ENCODE assay signal across 20 cellular contexts in the genomic region with DNA sequence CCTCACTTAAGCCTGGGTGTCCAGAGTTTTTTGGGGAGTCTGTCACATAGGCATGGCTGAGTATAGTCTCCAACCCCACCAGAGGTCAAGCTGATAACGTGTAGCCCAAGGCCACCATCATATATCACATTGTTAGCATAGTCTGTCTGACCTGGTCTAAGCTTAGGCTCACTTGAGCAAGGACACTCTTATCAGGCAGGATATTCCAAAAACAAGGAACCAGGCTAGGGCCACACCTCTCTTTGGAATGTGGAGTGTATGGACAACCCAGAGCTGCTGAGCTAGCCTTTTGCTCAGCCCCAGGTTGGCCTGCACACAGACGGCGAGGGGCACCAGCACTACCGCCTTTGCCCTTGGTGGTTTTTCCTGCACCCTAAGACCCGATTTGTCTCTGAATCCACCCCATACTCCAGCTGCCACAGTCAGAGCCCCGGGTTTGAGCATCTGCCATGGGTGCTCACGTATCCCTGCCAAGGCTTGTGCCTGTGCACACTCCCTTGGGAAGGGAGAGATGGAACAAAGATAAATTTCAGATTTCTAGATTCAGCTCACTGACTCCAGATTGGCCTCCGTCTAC. TPM values are rescaled to one million over a fixed set of nuclear protein-coding genes. Genes with fewer than 3 reads are reported as not detected.
DNase-seq lines count a peak whose midpoint lies in the region; ATAC-seq and TF ChIP-seq lines count a peak whose summit lies in the region.
"Had no signal": no experiment of that assay in that cellular context is flagged by ENCODE, and none has a peak within 500 bp of the region (broad histone marks: within the 10 kb centered on the region; RNA-seq: fewer than 3 reads in every experiment).

No MANE protein-coding gene starts in this region.

- peaks cover 52% of the 10 kb centered on the region for H3K79me2 ChIP-seq in hepatocyte

- no peak for TF ChIP-seq CTCF in RWPE2 (IDR thresholded peaks at IDR 0.05; ENCODE audit: poor library complexity, severe bottlenecking)
- TF ChIP-seq CTCF in hepatocyte (IDR thresholded peaks at IDR 0.05; ENCODE audit: poor library complexity), result no peak

- no peaks in the 10 kb centered on the region for H3K9me3 Mint-ChIP-seq in stimulated activated effector memory CD8-positive, alpha-beta T cell treated with anti-CD3 and anti-CD28 coated beads, Interleukin-12 subunit alpha, Interleukin-12 subunit beta, amount 100 ng/mL, for 72 hours
- H3K9me3 Mint-ChIP-seq: activated CD4-positive, alpha-beta T cell treated with anti-CD3 and anti-CD28 coated beads, Interleukin-2, amount 10 ng/mL, durations not matched to agents 7 days and 5 days; naive thymus-derived CD4-positive, alpha-beta T cell; stimulated activated naive B cell treated with anti-CD40 and anti-IgM and Interleukin-4, amounts not matched to agents 10 μg/mL and 1 μg/mL and 100 μg/mL, for 72 hours had no signal

- H3K27ac Mint-ChIP-seq in stimulated activated effector memory CD8-positive, alpha-beta T cell treated with anti-CD3 and anti-CD28 coated beads, Interleukin-12 subunit alpha, Interleukin-12 subunit beta, amount 100 ng/mL, for 72 hours, result peak overlapping the region; percentile 86
- H3K27ac Mint-ChIP-seq: activated CD4-positive, alpha-beta T cell treated with anti-CD3 and anti-CD28 coated beads, Interleukin-2, amount 10 ng/mL, durations not matched to agents 7 days and 5 days; stimulated activated naive B cell treated with anti-CD40 and anti-IgM and Interleukin-4, amounts not matched to agents 10 μg/mL and 1 μg/mL and 100 μg/mL, for 72 hours had no signal

- H3K4me2 ChIP-seq in hepatocyte, result no peak overlapping the region

- 80% methylated on average over 8 of the region's 8 CpGs for WGBS in hepatocyte (ENCODE audit: low lambda C conversion rate, missing lambda C conversion rate)

- no peaks in the 10 kb centered on the region for H3K9me2 ChIP-seq in hepatocyte (replicated peaks; ENCODE audit: insufficient read depth)

- no peak overlapping the region for H2AFZ ChIP-seq in hepatocyte

- H3K4me3 Mint-ChIP-seq in stimulated activated effector memory CD8-positive, alpha-beta T cell treated with anti-CD3 and anti-CD28 coated beads, Interleukin-12 subunit alpha, Interleukin-12 subunit beta, amount 100 ng/mL, for 72 hours, result no peak overlapping the region
- H3K4me3 Mint-ChIP-seq: activated CD4-positive, alpha-beta T cell treated with anti-CD3 and anti-CD28 coated beads, Interleukin-2, amount 10 ng/mL, durations not matched to agents 7 days and 5 days; stimulated activated naive B cell treated with anti-CD40 and anti-IgM and Interleukin-4, amounts not matched to agents 10 μg/mL and 1 μg/mL and 100 μg/mL, for 72 hours had no signal

- H3K4me1 ChIP-seq in RWPE2 (ENCODE audit: insufficient read depth, poor library complexity, severe bottlenecking), result no peaks in the 10 kb centered on the region
- H3K4me1 ChIP-seq in hepatocyte (ENCODE audit: insufficient read depth), result peaks cover 25% of the 10 kb centered on the region

- no peaks in the 10 kb centered on the region for H4K20me1 ChIP-seq in hepatocyte (ENCODE audit: insufficient read depth, poor library complexity, severe bottlenecking)

- H3K4me3 ChIP-seq in RWPE2 (ENCODE audit: severe bottlenecking), result no peak overlapping the region
- H3K4me3 ChIP-seq in hepatocyte, result no peak overlapping the region
- H3K4me3 ChIP-seq: breast epithelium, pancreas, thyroid gland had no signal

- ATAC-seq in RWPE2 (ENCODE audit: low read depth), result peak; percentile 61; the same call in 2 of the 3 replicates
- no peak for ATAC-seq in stimulated activated effector memory CD8-positive, alpha-beta T cell treated with anti-CD3 and anti-CD28 coated beads, Interleukin-12 subunit alpha, Interleukin-12 subunit beta, amount 100 ng/mL, for 72 hours
- no peak for ATAC-seq in GM19023 (IDR thresholded peaks at IDR 0.05; ENCODE audit: unreplicated experiment)
- ATAC-seq in GM21447 (IDR thresholded peaks at IDR 0.05; ENCODE audit: unreplicated experiment), result no peak
- ATAC-seq: naive thymus-derived CD4-positive, alpha-beta T cell; pancreas; Right ventricle myocardium inferior; stimulated activated naive B cell treated with anti-CD40 and anti-IgM and Interleukin-4, amounts not matched to agents 10 μg/mL and 1 μg/mL and 100 μg/mL, for 72 hours had no signal

- H3K36me3 Mint-ChIP-seq in stimulated activated effector memory CD8-positive, alpha-beta T cell treated with anti-CD3 and anti-CD28 coated beads, Interleukin-12 subunit alpha, Interleukin-12 subunit beta, amount 100 ng/mL, for 72 hours, result peaks cover 53% of the 10 kb centered on the region

- no peaks in the 10 kb centered on the region for H3K27me3 ChIP-seq in RWPE2 (ENCODE audit: insufficient read depth, poor library complexity, severe bottlenecking)
- H3K27me3 ChIP-seq in hepatocyte, result no peaks in the 10 kb centered on the region
- H3K27me3 ChIP-seq: breast epithelium, pancreas, thyroid gland had no signal

- peaks cover 56% of the 10 kb centered on the region for H3K4me1 Mint-ChIP-seq in stimulated activated effector memory CD8-positive, alpha-beta T cell treated with anti-CD3 and anti-CD28 coated beads, Interleukin-12 subunit alpha, Interleukin-12 subunit beta, amount 100 ng/mL, for 72 hours

- DNase-seq in ELF-1 (ENCODE audit: low read depth, low spot score) (peak; percentile 76), RWPE2 (ENCODE audit: low spot score) (no peak), hepatocyte (ENCODE audit: low spot score) (no peak), NCI-H1105 (lab: John Stamatoyannopoulos, UW) (no peak), NCI-H774 (lab: John Stamatoyannopoulos, UW) (no peak)
- DNase-seq in stimulated activated effector memory CD8-positive, alpha-beta T cell treated with anti-CD3 and anti-CD28 coated beads, Interleukin-12 subunit alpha, Interleukin-12 subunit beta, amount 100 ng/mL, for 72 hours (ENCODE audit: low spot score in 2 of 2), result no peak
- DNase-seq: activated CD4-positive, alpha-beta T cell treated with anti-CD3 and anti-CD28 coated beads, Interleukin-2, amount 10 ng/mL, durations not matched to agents 7 days and 5 days; activated gamma-delta T cell treated with Interleukin-2 at 50 U/mL for 16 hours; DMS79 treated with DMSO at 0.1 percent for 48 hours; hypothalamus; naive thymus-derived CD4-positive, alpha-beta T cell; NCI-H1417 treated with DMSO at 0.1 percent for 48 hours; NCI-H526; pancreas; stimulated activated naive B cell treated with anti-CD40 and anti-IgM and Interleukin-4, amounts not matched to agents 10 μg/mL and 1 μg/mL and 100 μg/mL, for 72 hours; thyroid gland had no signal

- H3K27ac ChIP-seq in RWPE2 (ENCODE audit: poor library complexity, severe bottlenecking) (no peak overlapping the region), hepatocyte (peak overlapping the region; percentile 86)

- H3K36me3 ChIP-seq in RWPE2 (ENCODE audit: low read depth) (0 out of 2 replicates have a peak, but pooled peaks cover 5% of the 10 kb centered on the region), hepatocyte (replicated peaks; ENCODE audit: insufficient read depth, low read depth) (no peaks in the 10 kb centered on the region)
- H3K36me3 ChIP-seq: breast epithelium had no signal

- peaks cover 2% of the 10 kb centered on the region for H3K9me3 ChIP-seq in RWPE2 (ENCODE audit: severe bottlenecking)
- H3K9me3 ChIP-seq in hepatocyte (ENCODE audit: low read depth), result no peaks in the 10 kb centered on the region
- H3K9me3 ChIP-seq: breast epithelium, pancreas, thyroid gland had no signal

RNA-seq across cellular contexts. Expression of gene SNAP29, which starts 7.2 kb away (rescaled TPM):
- 14.5 and 15.7 TPM in 2 replicates for total RNA-seq in hepatocyte
- polyA plus RNA-seq in hepatocyte, result 34.3 and 41.0 TPM in 2 replicates

RNA-seq across cellular contexts. Expression of gene PI4KA, which starts 7.3 kb away (rescaled TPM):
- total RNA-seq in hepatocyte, result 59.1 and 62.2 TPM in 2 replicates
- polyA plus RNA-seq in hepatocyte, result 75.7 and 80.5 TPM in 2 replicates

RNA-seq across cellular contexts. Expression of gene CRKL, which starts 51.2 kb away (rescaled TPM):
- total RNA-seq in hepatocyte, result 46.5 and 49.2 TPM in 2 replicates
- polyA plus RNA-seq in hepatocyte, result 30.7 and 31.8 TPM in 2 replicates
